1 cellular context compared by ENCODE assay signal in genomic region chr14:38210168-38210567, GRCh38.
TF ChIP-seq lines count a peak whose summit lies in the region.

No MANE protein-coding gene starts in this region.

TF ChIP-seq in HepG2, 621 proteins besides CTCF, POLR2A, EP300 and RAD21 (continued from another document):
- TF ChIP-seq, protein P1, sequence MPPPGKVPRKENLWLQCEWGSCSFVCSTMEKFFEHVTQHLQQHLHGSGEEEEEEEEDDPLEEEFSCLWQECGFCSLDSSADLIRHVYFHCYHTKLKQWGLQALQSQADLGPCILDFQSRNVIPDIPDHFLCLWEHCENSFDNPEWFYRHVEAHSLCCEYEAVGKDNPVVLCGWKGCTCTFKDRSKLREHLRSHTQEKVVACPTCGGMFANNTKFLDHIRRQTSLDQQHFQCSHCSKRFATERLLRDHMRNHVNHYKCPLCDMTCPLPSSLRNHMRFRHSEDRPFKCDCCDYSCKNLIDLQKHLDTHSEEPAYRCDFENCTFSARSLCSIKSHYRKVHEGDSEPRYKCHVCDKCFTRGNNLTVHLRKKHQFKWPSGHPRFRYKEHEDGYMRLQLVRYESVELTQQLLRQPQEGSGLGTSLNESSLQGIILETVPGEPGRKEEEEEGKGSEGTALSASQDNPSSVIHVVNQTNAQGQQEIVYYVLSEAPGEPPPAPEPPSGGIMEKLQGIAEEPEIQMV (CRISPR knock-in tag; IDR thresholded peaks at IDR 0.05; ENCODE audit: low read depth) = no peak
- TF ChIP-seq ZNF672 (CRISPR knock-in tag; IDR thresholded peaks at IDR 0.05) (no peak), CREB1 (IDR thresholded peaks at IDR 0.05) (peak; percentile 54), CREB1 (CRISPR knock-in tag; IDR thresholded peaks at IDR 0.05) (no peak), DNMT1 (CRISPR knock-in tag; IDR thresholded peaks at IDR 0.05) (0 out of 2 replicates have a peak, but pooled peaks have one; percentile 52), HCFC1 (IDR thresholded peaks at IDR 0.05; ENCODE audit: low read depth, low read length) (no peak), ZBTB7A (CRISPR knock-in tag; IDR thresholded peaks at IDR 0.05) (no peak), MTA1 (CRISPR knock-in tag; IDR thresholded peaks at IDR 0.05; ENCODE audit: borderline replicate concordance) (no peak)
